ENCODE assay signal across 1 cellular context in the genomic region with DNA sequence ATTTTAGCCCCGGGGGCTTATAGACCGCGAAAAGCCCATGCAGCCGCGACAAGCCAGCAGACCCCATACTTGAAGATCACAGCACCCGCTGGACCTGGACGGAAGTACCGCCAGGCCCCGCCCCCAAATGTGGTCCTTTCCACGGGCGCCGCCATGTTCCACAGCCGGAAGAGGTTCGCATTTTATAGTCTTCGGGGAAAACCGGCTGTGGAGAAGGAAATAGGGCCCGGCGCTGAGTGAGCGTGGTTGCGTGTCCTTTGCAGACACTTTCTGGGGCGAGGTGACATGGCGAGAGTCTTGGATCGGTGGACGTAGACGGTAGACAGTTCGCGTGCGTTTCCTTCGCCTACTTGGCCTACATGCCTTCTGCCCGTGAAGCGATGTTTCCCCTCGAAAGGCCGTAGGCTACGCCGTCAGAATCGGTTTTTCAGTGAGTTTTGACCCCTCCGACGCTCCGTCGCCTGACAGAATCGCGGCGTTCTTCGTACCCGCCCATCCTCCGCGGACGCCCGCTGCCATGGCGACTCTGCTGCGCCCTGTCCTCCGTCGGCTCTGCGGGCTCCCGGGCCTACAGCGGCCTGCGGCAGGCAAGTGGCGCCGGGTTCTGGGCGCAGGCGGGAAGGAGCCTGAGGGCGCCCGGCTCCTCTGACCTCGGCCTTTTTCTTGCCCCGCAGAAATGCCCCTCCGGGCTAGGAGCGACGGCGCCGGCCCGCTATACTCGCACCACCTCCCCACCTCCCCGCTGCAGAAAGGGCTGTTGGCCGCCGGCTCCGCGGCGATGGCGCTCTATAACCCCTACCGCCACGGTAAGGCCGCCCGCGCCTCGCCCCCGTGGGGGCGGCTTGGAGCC.
TF ChIP-seq lines count a peak whose summit lies in the region.

A gene (plus strand): TSS at position 498 of the 850 bp plus-strand sequence. CDS start 20 bp downstream, at position 518.
A gene with protein sequence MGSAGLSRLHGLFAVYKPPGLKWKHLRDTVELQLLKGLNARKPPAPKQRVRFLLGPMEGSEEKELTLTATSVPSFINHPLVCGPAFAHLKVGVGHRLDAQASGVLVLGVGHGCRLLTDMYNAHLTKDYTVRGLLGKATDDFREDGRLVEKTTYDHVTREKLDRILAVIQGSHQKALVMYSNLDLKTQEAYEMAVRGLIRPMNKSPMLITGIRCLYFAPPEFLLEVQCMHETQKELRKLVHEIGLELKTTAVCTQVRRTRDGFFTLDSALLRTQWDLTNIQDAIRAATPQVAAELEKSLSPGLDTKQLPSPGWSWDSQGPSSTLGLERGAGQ (minus strand): TSS at position 106 of the 850 bp plus-strand sequence. CDS start 39 bp downstream, at position 67.

TF ChIP-seq in K562, 482 proteins besides CTCF, POLR2A, EP300 and RAD21 (continued from another document and continues in another):
- TF ChIP-seq, protein P1, sequence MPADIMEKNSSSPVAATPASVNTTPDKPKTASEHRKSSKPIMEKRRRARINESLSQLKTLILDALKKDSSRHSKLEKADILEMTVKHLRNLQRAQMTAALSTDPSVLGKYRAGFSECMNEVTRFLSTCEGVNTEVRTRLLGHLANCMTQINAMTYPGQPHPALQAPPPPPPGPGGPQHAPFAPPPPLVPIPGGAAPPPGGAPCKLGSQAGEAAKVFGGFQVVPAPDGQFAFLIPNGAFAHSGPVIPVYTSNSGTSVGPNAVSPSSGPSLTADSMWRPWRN (IDR thresholded peaks at IDR 0.05; ENCODE audit: low read depth) = no peak
- TF ChIP-seq ZNF24 (IDR thresholded peaks at IDR 0.05) (no peak), IFI16 (CRISPR knock-in tag; IDR thresholded peaks at IDR 0.05) (peak; percentile 39; the same call in 1 of the 2 replicates), HSF4 (CRISPR knock-in tag; IDR thresholded peaks at IDR 0.05; ENCODE audit: borderline replicate concordance) (no peak), FOXP1 (CRISPR knock-in tag; IDR thresholded peaks at IDR 0.05) (no peak), SIRT6 (IDR thresholded peaks at IDR 0.05; ENCODE audit: low read depth, low read length) (peak; percentile 67), FOXJ3 (CRISPR knock-in tag; IDR thresholded peaks at IDR 0.05) (no peak), MTA3 (IDR thresholded peaks at IDR 0.05; ENCODE audit: borderline replicate concordance) (no peak), ETV5 (CRISPR knock-in tag; IDR thresholded peaks at IDR 0.05; ENCODE audit: low read depth) (no peak), MTA1 (IDR thresholded peaks at IDR 0.05; ENCODE audit: borderline replicate concordance) (no peak), SMC3 (conservative IDR thresholded peaks at IDR 0.05; ENCODE audit: insufficient read depth, low read depth, low read length) (peak; percentile 33), HDAC8 (tag; IDR thresholded peaks at IDR 0.05) (peak; percentile 85), ZFP30 (CRISPR knock-in tag; IDR thresholded peaks at IDR 0.05; ENCODE audit: borderline replicate concordance) (no peak), TAF15 (IDR thresholded peaks at IDR 0.05; ENCODE audit: low read depth, low read length) (no peak; the same call in 1 of the 2 replicates), PTRF (tag; IDR thresholded peaks at IDR 0.05) (no peak), POLR3A (IDR thresholded peaks at IDR 0.05; ENCODE audit: borderline replicate concordance, extremely low read depth, insufficient read depth, insufficient read length) (no peak), FIP1L1 (IDR thresholded peaks at IDR 0.05; ENCODE audit: low read depth, low read length, poor library complexity, severe bottlenecking) (peak; percentile 95), ZBTB7A (IDR thresholded peaks at IDR 0.05; ENCODE audit: borderline replicate concordance, control insufficient read depth, low read depth, low read length) (no peak), BRD9 (IDR thresholded peaks at IDR 0.05; ENCODE audit: low read depth, partially characterized antibody) (no peak), PHB2 (IDR thresholded peaks at IDR 0.05; ENCODE audit: low read depth) (no peak), MBD2 (IDR thresholded peaks at IDR 0.05; ENCODE audit: borderline replicate concordance, low read depth) (no peak), KAT8 (IDR thresholded peaks at IDR 0.05; ENCODE audit: low read depth) (no peak), ZNF507 (tag; conservative IDR thresholded peaks at IDR 0.05) (no peak), GTF2F1 (IDR thresholded peaks at IDR 0.05; ENCODE audit: low read depth, low read length) (peak; percentile 90), ZC3H4 (CRISPR knock-in tag; IDR thresholded peaks at IDR 0.05; ENCODE audit: borderline replicate concordance) (no peak), ZNF282 (CRISPR knock-in tag; IDR thresholded peaks at IDR 0.05) (no peak), SPI1 (IDR thresholded peaks at IDR 0.05; ENCODE audit: borderline replicate concordance, low read depth, low read length) (peak; percentile 67), NFYB (IDR thresholded peaks at IDR 0.05; ENCODE audit: extremely low read depth, insufficient read length) (no peak), NR1H2 (CRISPR knock-in tag; IDR thresholded peaks at IDR 0.05) (no peak), TEAD2 (tag; IDR thresholded peaks at IDR 0.05) (no peak), ZNF316 (IDR thresholded peaks at IDR 0.05) (no peak)
- TF ChIP-seq, protein P2, sequence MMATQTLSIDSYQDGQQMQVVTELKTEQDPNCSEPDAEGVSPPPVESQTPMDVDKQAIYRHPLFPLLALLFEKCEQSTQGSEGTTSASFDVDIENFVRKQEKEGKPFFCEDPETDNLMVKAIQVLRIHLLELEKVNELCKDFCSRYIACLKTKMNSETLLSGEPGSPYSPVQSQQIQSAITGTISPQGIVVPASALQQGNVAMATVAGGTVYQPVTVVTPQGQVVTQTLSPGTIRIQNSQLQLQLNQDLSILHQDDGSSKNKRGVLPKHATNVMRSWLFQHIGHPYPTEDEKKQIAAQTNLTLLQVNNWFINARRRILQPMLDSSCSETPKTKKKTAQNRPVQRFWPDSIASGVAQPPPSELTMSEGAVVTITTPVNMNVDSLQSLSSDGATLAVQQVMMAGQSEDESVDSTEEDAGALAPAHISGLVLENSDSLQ (IDR thresholded peaks at IDR 0.05) = no peak
- TF ChIP-seq, protein P3, sequence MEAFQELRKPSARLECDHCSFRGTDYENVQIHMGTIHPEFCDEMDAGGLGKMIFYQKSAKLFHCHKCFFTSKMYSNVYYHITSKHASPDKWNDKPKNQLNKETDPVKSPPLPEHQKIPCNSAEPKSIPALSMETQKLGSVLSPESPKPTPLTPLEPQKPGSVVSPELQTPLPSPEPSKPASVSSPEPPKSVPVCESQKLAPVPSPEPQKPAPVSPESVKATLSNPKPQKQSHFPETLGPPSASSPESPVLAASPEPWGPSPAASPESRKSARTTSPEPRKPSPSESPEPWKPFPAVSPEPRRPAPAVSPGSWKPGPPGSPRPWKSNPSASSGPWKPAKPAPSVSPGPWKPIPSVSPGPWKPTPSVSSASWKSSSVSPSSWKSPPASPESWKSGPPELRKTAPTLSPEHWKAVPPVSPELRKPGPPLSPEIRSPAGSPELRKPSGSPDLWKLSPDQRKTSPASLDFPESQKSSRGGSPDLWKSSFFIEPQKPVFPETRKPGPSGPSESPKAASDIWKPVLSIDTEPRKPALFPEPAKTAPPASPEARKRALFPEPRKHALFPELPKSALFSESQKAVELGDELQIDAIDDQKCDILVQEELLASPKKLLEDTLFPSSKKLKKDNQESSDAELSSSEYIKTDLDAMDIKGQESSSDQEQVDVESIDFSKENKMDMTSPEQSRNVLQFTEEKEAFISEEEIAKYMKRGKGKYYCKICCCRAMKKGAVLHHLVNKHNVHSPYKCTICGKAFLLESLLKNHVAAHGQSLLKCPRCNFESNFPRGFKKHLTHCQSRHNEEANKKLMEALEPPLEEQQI (IDR thresholded peaks at IDR 0.05) = no peak
- TF ChIP-seq, protein P4, sequence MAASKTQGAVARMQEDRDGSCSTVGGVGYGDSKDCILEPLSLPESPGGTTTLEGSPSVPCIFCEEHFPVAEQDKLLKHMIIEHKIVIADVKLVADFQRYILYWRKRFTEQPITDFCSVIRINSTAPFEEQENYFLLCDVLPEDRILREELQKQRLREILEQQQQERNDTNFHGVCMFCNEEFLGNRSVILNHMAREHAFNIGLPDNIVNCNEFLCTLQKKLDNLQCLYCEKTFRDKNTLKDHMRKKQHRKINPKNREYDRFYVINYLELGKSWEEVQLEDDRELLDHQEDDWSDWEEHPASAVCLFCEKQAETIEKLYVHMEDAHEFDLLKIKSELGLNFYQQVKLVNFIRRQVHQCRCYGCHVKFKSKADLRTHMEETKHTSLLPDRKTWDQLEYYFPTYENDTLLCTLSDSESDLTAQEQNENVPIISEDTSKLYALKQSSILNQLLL (CRISPR knock-in tag; IDR thresholded peaks at IDR 0.05; ENCODE audit: borderline replicate concordance) = no peak
- TF ChIP-seq, protein P5, sequence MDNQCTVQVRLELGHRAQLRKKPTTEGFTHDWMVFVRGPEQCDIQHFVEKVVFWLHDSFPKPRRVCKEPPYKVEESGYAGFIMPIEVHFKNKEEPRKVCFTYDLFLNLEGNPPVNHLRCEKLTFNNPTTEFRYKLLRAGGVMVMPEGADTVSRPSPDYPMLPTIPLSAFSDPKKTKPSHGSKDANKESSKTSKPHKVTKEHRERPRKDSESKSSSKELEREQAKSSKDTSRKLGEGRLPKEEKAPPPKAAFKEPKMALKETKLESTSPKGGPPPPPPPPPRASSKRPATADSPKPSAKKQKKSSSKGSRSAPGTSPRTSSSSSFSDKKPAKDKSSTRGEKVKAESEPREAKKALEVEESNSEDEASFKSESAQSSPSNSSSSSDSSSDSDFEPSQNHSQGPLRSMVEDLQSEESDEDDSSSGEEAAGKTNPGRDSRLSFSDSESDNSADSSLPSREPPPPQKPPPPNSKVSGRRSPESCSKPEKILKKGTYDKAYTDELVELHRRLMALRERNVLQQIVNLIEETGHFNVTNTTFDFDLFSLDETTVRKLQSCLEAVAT (IDR thresholded peaks at IDR 0.05) = no peak
- TF ChIP-seq, protein P6, sequence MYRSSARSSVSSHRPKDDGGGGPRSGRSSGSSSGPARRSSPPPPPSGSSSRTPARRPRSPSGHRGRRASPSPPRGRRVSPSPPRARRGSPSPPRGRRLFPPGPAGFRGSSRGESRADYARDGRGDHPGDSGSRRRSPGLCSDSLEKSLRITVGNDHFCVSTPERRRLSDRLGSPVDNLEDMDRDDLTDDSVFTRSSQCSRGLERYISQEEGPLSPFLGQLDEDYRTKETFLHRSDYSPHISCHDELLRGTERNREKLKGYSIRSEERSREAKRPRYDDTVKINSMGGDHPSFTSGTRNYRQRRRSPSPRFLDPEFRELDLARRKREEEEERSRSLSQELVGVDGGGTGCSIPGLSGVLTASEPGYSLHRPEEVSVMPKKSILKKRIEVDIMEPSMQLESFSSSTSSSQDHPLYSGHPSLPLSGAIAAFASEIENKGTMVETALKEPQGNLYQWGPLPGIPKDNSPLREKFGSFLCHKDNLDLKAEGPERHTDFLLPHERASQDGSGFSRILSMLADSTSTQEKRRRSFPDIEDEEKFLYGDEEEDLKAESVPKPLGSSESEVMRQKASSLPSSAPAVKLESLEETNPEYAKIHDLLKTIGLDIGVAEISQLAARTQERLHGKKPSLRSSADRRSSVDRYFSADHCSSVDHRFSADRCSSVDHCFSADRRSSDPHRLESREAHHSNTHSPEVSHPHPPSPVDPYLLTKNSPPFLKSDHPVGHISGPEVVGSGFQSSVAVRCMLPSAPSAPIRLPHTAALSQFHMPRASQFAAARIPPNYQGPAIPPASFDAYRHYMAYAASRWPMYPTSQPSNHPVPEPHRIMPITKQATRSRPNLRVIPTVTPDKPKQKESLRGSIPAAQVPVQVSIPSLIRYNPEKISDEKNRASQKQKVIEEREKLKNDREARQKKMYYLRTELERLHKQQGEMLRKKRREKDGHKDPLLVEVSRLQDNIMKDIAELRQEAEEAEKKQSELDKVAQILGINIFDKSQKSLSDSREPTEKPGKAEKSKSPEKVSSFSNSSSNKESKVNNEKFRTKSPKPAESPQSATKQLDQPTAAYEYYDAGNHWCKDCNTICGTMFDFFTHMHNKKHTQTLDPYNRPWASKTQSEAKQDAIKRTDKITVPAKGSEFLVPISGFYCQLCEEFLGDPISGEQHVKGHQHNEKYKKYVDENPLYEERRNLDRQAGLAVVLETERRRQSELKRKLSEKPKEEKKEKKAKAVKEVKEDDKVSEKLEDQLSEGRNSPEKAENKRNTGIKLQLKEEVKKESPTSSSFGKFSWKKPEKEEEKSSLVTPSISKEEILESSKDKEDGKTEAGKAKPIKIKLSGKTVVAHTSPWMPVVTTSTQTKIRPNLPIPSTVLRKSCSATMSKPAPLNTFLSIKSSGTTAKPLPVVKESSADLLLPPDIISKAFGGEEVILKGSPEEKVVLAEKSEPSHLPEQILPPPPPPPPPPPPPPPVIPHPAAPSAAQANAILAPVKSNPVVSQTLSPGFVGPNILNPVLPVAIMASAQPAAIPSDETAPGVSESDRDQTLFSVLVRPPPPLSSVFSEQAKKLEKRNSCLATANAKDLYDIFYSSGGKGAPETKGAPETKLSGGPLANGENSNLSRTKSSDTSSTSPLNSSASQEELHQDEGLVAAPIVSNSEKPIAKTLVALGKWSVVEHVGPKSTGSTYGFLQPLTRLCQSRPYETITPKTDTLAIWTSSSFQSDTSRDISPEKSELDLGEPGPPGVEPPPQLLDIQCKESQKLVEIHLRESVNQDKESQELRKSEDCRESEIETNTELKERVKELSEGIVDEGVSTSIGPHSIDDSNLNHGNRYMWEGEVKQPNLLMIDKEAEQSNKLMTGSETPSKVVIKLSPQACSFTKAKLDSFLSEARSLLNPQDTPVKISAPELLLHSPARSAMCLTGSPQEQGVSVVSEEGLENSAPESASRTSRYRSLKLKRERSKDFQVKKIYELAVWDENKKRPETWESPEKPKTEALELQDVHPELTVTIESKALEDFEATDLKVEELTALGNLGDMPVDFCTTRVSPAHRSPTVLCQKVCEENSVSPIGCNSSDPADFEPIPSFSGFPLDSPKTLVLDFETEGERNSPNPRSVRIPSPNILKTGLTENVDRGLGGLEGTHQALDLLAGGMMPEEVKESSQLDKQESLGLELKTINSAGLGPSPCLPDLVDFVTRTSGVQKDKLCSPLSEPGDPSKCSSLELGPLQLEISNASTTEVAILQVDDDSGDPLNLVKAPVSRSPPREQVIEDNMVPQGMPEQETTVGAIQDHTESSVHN (IDR thresholded peaks at IDR 0.05; ENCODE audit: borderline replicate concordance in 1 of 2, low read depth in 1 of 2) = no peak
- TF ChIP-seq, protein P7, sequence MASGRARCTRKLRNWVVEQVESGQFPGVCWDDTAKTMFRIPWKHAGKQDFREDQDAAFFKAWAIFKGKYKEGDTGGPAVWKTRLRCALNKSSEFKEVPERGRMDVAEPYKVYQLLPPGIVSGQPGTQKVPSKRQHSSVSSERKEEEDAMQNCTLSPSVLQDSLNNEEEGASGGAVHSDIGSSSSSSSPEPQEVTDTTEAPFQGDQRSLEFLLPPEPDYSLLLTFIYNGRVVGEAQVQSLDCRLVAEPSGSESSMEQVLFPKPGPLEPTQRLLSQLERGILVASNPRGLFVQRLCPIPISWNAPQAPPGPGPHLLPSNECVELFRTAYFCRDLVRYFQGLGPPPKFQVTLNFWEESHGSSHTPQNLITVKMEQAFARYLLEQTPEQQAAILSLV (tag; IDR thresholded peaks at IDR 0.05) = no peak
- TF ChIP-seq, protein P8, sequence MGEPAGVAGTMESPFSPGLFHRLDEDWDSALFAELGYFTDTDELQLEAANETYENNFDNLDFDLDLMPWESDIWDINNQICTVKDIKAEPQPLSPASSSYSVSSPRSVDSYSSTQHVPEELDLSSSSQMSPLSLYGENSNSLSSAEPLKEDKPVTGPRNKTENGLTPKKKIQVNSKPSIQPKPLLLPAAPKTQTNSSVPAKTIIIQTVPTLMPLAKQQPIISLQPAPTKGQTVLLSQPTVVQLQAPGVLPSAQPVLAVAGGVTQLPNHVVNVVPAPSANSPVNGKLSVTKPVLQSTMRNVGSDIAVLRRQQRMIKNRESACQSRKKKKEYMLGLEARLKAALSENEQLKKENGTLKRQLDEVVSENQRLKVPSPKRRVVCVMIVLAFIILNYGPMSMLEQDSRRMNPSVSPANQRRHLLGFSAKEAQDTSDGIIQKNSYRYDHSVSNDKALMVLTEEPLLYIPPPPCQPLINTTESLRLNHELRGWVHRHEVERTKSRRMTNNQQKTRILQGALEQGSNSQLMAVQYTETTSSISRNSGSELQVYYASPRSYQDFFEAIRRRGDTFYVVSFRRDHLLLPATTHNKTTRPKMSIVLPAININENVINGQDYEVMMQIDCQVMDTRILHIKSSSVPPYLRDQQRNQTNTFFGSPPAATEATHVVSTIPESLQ (CRISPR knock-in tag; IDR thresholded peaks at IDR 0.05) = no peak
